In the genomic region with DNA sequence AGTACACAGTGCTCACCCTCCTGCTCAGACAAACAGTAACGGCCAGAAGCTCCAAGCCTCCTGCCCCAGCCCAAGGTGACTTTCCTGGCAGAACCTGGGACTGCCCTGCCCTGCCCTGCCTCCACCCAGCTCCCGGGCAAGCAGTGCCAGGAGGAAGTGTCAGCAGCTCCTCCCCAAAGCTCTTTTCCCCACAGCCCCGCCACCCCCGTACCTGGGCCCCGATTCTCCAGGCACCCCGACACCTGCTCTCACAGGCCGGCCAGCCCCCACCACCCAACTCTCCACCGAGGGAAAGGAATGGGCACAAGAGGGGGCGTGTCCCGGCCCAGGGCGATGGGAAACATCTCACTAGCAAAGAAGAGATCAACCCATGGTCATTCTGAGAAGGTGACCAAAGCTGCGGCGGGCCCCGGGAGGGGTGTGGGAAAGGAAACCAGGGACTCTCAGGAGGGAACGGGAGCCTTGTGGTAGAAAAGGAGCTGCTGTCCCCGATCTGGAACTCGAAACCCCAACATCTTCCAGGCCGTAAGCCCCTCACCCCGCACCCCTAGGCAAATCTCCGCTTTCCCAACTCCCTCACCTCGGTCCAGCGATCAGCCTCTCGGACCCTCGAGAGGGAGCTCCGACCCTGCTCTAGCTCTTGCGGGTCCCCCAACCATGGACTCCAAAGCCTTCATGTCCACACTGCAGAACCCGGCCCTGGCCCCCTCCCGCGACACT, we compare ENCODE assay signal across 1 cellular context.
TF ChIP-seq lines count a peak whose summit lies in the region.

No MANE protein-coding gene starts in this region.

TF ChIP-seq in GM12878, 131 proteins besides CTCF, POLR2A, EP300 and RAD21:
- TF ChIP-seq NRF1 (conservative IDR thresholded peaks at IDR 0.05; ENCODE audit: low read depth, low read length) (no peak), BHLHE40 (IDR thresholded peaks at IDR 0.05; ENCODE audit: borderline replicate concordance in 1 of 2, low read depth in 2 of 2, low read length in 1 of 2) (0 out of 4 replicates have a peak, but pooled peaks of 1 of the 2 experiments have one; percentile 29)
